Comparison of ENCODE assay signal across 1 cellular context in genomic region chr2:9169310-9170107, GRCh38.
A peak's percentile ranks its signal among the peaks of the same experiment; 100 is the strongest.
TF ChIP-seq lines count a peak whose summit lies in the region.

No MANE protein-coding gene starts in this region.

TF ChIP-seq in K562, 482 proteins besides CTCF, POLR2A, EP300 and RAD21 (continued from another document):
- TF ChIP-seq ZFP36 (IDR thresholded peaks at IDR 0.05; ENCODE audit: low read depth, low read length, partially characterized antibody) = peak; percentile 40
- no peak for TF ChIP-seq JUNB (CRISPR knock-in tag; conservative IDR thresholded peaks at IDR 0.05)
- peak; percentile 59; the same call in 1 of the 2 replicates for TF ChIP-seq TFE3 (CRISPR knock-in tag; IDR thresholded peaks at IDR 0.05)
- TF ChIP-seq, protein P1, sequence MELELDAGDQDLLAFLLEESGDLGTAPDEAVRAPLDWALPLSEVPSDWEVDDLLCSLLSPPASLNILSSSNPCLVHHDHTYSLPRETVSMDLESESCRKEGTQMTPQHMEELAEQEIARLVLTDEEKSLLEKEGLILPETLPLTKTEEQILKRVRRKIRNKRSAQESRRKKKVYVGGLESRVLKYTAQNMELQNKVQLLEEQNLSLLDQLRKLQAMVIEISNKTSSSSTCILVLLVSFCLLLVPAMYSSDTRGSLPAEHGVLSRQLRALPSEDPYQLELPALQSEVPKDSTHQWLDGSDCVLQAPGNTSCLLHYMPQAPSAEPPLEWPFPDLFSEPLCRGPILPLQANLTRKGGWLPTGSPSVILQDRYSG (tag; conservative IDR thresholded peaks at IDR 0.05; ENCODE audit: low read depth) = peak; percentile 99
- TF ChIP-seq PHTF2 (CRISPR knock-in tag; IDR thresholded peaks at IDR 0.05) = peak; percentile 36; the same call in 1 of the 2 replicates
- peak; percentile 91 for TF ChIP-seq ZNF444 (CRISPR knock-in tag; IDR thresholded peaks at IDR 0.05)
- peak in 1 of 3 experiments; percentile 83; a peak in 2 of 6 replicates for TF ChIP-seq ZBTB11 (CRISPR knock-in tag; IDR thresholded peaks at IDR 0.05)
- TF ChIP-seq PTBP1 (IDR thresholded peaks at IDR 0.05; ENCODE audit: low read depth, low read length) = no peak
- TF ChIP-seq, protein P2, sequence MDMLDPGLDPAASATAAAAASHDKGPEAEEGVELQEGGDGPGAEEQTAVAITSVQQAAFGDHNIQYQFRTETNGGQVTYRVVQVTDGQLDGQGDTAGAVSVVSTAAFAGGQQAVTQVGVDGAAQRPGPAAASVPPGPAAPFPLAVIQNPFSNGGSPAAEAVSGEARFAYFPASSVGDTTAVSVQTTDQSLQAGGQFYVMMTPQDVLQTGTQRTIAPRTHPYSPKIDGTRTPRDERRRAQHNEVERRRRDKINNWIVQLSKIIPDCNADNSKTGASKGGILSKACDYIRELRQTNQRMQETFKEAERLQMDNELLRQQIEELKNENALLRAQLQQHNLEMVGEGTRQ (CRISPR knock-in tag; IDR thresholded peaks at IDR 0.05) = no peak
- TF ChIP-seq KLF6 (CRISPR knock-in tag; IDR thresholded peaks at IDR 0.05; ENCODE audit: borderline replicate concordance) = peak; percentile 98
- no peak for TF ChIP-seq DNMT1 (IDR thresholded peaks at IDR 0.05)
- peak; percentile 93 for TF ChIP-seq ZNF644 (tag; IDR thresholded peaks at IDR 0.05; ENCODE audit: low read depth)
- TF ChIP-seq MYBL2 (IDR thresholded peaks at IDR 0.05; ENCODE audit: low read depth) = no peak
- TF ChIP-seq MYBL2 (CRISPR knock-in tag; IDR thresholded peaks at IDR 0.05; ENCODE audit: borderline replicate concordance) = no peak
- TF ChIP-seq RBM14 (IDR thresholded peaks at IDR 0.05; ENCODE audit: borderline replicate concordance, insufficient read depth, low read depth, low read length) = no peak
- TF ChIP-seq, protein P3, sequence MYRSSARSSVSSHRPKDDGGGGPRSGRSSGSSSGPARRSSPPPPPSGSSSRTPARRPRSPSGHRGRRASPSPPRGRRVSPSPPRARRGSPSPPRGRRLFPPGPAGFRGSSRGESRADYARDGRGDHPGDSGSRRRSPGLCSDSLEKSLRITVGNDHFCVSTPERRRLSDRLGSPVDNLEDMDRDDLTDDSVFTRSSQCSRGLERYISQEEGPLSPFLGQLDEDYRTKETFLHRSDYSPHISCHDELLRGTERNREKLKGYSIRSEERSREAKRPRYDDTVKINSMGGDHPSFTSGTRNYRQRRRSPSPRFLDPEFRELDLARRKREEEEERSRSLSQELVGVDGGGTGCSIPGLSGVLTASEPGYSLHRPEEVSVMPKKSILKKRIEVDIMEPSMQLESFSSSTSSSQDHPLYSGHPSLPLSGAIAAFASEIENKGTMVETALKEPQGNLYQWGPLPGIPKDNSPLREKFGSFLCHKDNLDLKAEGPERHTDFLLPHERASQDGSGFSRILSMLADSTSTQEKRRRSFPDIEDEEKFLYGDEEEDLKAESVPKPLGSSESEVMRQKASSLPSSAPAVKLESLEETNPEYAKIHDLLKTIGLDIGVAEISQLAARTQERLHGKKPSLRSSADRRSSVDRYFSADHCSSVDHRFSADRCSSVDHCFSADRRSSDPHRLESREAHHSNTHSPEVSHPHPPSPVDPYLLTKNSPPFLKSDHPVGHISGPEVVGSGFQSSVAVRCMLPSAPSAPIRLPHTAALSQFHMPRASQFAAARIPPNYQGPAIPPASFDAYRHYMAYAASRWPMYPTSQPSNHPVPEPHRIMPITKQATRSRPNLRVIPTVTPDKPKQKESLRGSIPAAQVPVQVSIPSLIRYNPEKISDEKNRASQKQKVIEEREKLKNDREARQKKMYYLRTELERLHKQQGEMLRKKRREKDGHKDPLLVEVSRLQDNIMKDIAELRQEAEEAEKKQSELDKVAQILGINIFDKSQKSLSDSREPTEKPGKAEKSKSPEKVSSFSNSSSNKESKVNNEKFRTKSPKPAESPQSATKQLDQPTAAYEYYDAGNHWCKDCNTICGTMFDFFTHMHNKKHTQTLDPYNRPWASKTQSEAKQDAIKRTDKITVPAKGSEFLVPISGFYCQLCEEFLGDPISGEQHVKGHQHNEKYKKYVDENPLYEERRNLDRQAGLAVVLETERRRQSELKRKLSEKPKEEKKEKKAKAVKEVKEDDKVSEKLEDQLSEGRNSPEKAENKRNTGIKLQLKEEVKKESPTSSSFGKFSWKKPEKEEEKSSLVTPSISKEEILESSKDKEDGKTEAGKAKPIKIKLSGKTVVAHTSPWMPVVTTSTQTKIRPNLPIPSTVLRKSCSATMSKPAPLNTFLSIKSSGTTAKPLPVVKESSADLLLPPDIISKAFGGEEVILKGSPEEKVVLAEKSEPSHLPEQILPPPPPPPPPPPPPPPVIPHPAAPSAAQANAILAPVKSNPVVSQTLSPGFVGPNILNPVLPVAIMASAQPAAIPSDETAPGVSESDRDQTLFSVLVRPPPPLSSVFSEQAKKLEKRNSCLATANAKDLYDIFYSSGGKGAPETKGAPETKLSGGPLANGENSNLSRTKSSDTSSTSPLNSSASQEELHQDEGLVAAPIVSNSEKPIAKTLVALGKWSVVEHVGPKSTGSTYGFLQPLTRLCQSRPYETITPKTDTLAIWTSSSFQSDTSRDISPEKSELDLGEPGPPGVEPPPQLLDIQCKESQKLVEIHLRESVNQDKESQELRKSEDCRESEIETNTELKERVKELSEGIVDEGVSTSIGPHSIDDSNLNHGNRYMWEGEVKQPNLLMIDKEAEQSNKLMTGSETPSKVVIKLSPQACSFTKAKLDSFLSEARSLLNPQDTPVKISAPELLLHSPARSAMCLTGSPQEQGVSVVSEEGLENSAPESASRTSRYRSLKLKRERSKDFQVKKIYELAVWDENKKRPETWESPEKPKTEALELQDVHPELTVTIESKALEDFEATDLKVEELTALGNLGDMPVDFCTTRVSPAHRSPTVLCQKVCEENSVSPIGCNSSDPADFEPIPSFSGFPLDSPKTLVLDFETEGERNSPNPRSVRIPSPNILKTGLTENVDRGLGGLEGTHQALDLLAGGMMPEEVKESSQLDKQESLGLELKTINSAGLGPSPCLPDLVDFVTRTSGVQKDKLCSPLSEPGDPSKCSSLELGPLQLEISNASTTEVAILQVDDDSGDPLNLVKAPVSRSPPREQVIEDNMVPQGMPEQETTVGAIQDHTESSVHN (IDR thresholded peaks at IDR 0.05; ENCODE audit: borderline replicate concordance in 1 of 2, low read depth in 1 of 2) = no peak
- no peak for TF ChIP-seq TSC22D4 (tag; IDR thresholded peaks at IDR 0.05)
- peak; percentile 89 for TF ChIP-seq TAF7 (tag; IDR thresholded peaks at IDR 0.05)
- no peak for TF ChIP-seq BDP1 (IDR thresholded peaks at IDR 0.05; ENCODE audit: insufficient read depth, insufficient read length)
- 0 out of 2 replicates have a peak, but pooled peaks have one; percentile 19 for TF ChIP-seq FOXJ2 (tag; IDR thresholded peaks at IDR 0.05)
- no peak for TF ChIP-seq SRSF3 (IDR thresholded peaks at IDR 0.05; ENCODE audit: insufficient read depth, low read length)
- TF ChIP-seq, protein P4, sequence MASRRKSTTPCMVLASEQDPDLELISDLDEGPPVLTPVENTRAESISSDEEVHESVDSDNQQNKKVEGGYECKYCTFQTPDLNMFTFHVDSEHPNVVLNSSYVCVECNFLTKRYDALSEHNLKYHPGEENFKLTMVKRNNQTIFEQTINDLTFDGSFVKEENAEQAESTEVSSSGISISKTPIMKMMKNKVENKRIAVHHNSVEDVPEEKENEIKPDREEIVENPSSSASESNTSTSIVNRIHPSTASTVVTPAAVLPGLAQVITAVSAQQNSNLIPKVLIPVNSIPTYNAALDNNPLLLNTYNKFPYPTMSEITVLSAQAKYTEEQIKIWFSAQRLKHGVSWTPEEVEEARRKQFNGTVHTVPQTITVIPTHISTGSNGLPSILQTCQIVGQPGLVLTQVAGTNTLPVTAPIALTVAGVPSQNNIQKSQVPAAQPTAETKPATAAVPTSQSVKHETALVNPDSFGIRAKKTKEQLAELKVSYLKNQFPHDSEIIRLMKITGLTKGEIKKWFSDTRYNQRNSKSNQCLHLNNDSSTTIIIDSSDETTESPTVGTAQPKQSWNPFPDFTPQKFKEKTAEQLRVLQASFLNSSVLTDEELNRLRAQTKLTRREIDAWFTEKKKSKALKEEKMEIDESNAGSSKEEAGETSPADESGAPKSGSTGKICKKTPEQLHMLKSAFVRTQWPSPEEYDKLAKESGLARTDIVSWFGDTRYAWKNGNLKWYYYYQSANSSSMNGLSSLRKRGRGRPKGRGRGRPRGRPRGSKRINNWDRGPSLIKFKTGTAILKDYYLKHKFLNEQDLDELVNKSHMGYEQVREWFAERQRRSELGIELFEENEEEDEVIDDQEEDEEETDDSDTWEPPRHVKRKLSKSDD (conservative IDR thresholded peaks at IDR 0.05; ENCODE audit: low read length) = no peak
- TF ChIP-seq ZNF449 (CRISPR knock-in tag; IDR thresholded peaks at IDR 0.05) = peak; percentile 97
- peak; percentile 89 for TF ChIP-seq TEAD2 (tag; IDR thresholded peaks at IDR 0.05)
- TF ChIP-seq ZNF583 (CRISPR knock-in tag; IDR thresholded peaks at IDR 0.05) = peak; percentile 98
- TF ChIP-seq ZNF445 (CRISPR knock-in tag; IDR thresholded peaks at IDR 0.05; ENCODE audit: low read depth) = peak; percentile 93
- TF ChIP-seq, protein P5, sequence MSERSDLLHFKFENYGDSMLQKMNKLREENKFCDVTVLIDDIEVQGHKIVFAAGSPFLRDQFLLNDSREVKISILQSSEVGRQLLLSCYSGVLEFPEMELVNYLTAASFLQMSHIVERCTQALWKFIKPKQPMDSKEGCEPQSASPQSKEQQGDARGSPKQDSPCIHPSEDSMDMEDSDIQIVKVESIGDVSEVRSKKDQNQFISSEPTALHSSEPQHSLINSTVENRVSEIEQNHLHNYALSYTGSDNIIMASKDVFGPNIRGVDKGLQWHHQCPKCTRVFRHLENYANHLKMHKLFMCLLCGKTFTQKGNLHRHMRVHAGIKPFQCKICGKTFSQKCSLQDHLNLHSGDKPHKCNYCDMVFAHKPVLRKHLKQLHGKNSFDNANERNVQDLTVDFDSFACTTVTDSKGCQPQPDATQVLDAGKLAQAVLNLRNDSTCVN (CRISPR knock-in tag; IDR thresholded peaks at IDR 0.05) = peak; percentile 96
